ENCODE assay signal across 1 cellular context in genomic region chr2:234292955-234293228, GRCh38.
TF ChIP-seq lines count a peak whose summit lies in the region.

No MANE protein-coding gene starts in this region.

TF ChIP-seq in A549, 52 proteins besides CTCF, POLR2A, EP300 and RAD21 (continued from another document):
- no peak for TF ChIP-seq BCL3 (IDR thresholded peaks at IDR 0.05)
- TF ChIP-seq HES2 (IDR thresholded peaks at IDR 0.05) = no peak
- no peak for TF ChIP-seq JUN (IDR thresholded peaks at IDR 0.05)
- no peak for TF ChIP-seq SREBF2 (IDR thresholded peaks at IDR 0.05)
- TF ChIP-seq KDM1A (IDR thresholded peaks at IDR 0.05; ENCODE audit: low read depth) = no peak
- TF ChIP-seq ATOH8 (CRISPR knock-in tag; IDR thresholded peaks at IDR 0.05; ENCODE audit: low read depth) = no peak
- TF ChIP-seq HOXB5 (CRISPR knock-in tag; IDR thresholded peaks at IDR 0.05) = no peak
- TF ChIP-seq BHLHE40 (IDR thresholded peaks at IDR 0.05; ENCODE audit: low read depth, low read length) = no peak
- no peak for TF ChIP-seq MAZ (IDR thresholded peaks at IDR 0.05; ENCODE audit: borderline replicate concordance, low read depth, low read length)
